ENCODE assay signal across 1 cellular context in genomic region chr15:75034615-75035014, GRCh38.
TF ChIP-seq lines count a peak whose summit lies in the region.

No MANE protein-coding gene starts in this region.

TF ChIP-seq in HepG2, 621 proteins besides CTCF, POLR2A, EP300 and RAD21:
- TF ChIP-seq PTBP1 (IDR thresholded peaks at IDR 0.05; ENCODE audit: low read depth, low read length, poor library complexity, severe bottlenecking), result no peak
- TF ChIP-seq KLF12 (CRISPR knock-in tag; IDR thresholded peaks at IDR 0.05; ENCODE audit: borderline replicate concordance), result no peak
- no peak for TF ChIP-seq ZNF343 (CRISPR knock-in tag; IDR thresholded peaks at IDR 0.05)
- TF ChIP-seq HCFC1 (IDR thresholded peaks at IDR 0.05; ENCODE audit: low read depth, low read length), result no peak
- TF ChIP-seq ARID3A (IDR thresholded peaks at IDR 0.05; ENCODE audit: low read depth, low read length), result no peak
- no peak for TF ChIP-seq TFE3 (CRISPR knock-in tag; IDR thresholded peaks at IDR 0.05)
- TF ChIP-seq ZNF710 (CRISPR knock-in tag; IDR thresholded peaks at IDR 0.05; ENCODE audit: borderline replicate concordance), result no peak
- TF ChIP-seq BATF2 (CRISPR knock-in tag; IDR thresholded peaks at IDR 0.05), result no peak
- TF ChIP-seq ZNF256 (CRISPR knock-in tag; conservative IDR thresholded peaks at IDR 0.05), result no peak
- TF ChIP-seq MAZ (IDR thresholded peaks at IDR 0.05; ENCODE audit: borderline replicate concordance, low read depth, low read length), result no peak
- TF ChIP-seq MAZ (CRISPR knock-in tag; IDR thresholded peaks at IDR 0.05; ENCODE audit: low read depth), result no peak
- no peak for TF ChIP-seq PRMT3 (CRISPR knock-in tag; IDR thresholded peaks at IDR 0.05; ENCODE audit: borderline replicate concordance, low read depth)
